17 cellular contexts compared by ENCODE assay signal in genomic region chr11:44842219-44842618, GRCh38.
DNase-seq lines count a peak whose midpoint lies in the region; FAIRE-seq and TF ChIP-seq lines count a peak whose summit lies in the region.
"Had no signal": no experiment of that assay in that cellular context is flagged by ENCODE, and none has a peak within 500 bp of the region (broad histone marks: within the 10 kb centered on the region; RNA-seq: fewer than 3 reads in every experiment).

No MANE protein-coding gene starts in this region.

- no peaks in the 10 kb centered on the region for H3K36me3 ChIP-seq in suprapubic skin
- no peaks in the 10 kb centered on the region for H3K36me3 ChIP-seq in uterus
- H3K36me3 ChIP-seq: spleen, upper lobe of right lung had no signal

- H3K9me3 ChIP-seq in suprapubic skin (no peaks in the 10 kb centered on the region), uterus (no peaks in the 10 kb centered on the region)
- H3K9me3 ChIP-seq: upper lobe of right lung had no signal

- CTCF ChIA-PET in AG04449 (lab: Yijun Ruan, JAX) = interaction anchor here (0.7 to 2.2 kb wide), 5 partner anchors 10 to 116 kb away, joined by 3 to 7 read pairs (median 3); partner anchors contain the start of gene TSPAN18

- 61% methylated on average over 5 of the region's 5 CpGs for whole genome bisulfite sequencing in suprapubic skin

- H3K27ac ChIP-seq in suprapubic skin (no peak overlapping the region), uterus (no peak overlapping the region)
- H3K27ac ChIP-seq: heart left ventricle, spleen, upper lobe of right lung, VCaP had no signal

- H3K27me3 ChIP-seq in suprapubic skin = no peaks in the 10 kb centered on the region
- no peaks in the 10 kb centered on the region for H3K27me3 ChIP-seq in uterus
- H3K27me3 ChIP-seq: heart left ventricle, spleen, upper lobe of right lung had no signal

- POLR2A ChIA-PET in AG04449 (lab: Yijun Ruan, JAX) = interaction anchor here (2.8 kb wide), 1 partner anchor 19 kb away, joined by 21 read pairs; no protein-coding TSS in a partner anchor

- no peak for TF ChIP-seq CTCF in AG04449 (IDR thresholded peaks at IDR 0.05; ENCODE audit: insufficient read depth, low read length, missing control alignments)
- no peak for TF ChIP-seq CTCF in D721Med (IDR thresholded peaks at IDR 0.05; ENCODE audit: insufficient read depth, missing control alignments)
- TF ChIP-seq CTCF in suprapubic skin (IDR thresholded peaks at IDR 0.05) = no peak
- no peak for TF ChIP-seq CTCF in uterus (IDR thresholded peaks at IDR 0.05)

- H3K4me3 ChIP-seq in AG04449 (ENCODE audit: low read depth, low read length) = no peak overlapping the region
- no peak overlapping the region for H3K4me3 ChIP-seq in suprapubic skin
- no peak overlapping the region for H3K4me3 ChIP-seq in uterus
- H3K4me3 ChIP-seq: heart left ventricle, spleen, upper lobe of right lung had no signal

- intact Hi-C loops in uterus (cut with DNase I; ENCODE audit: low total_unique reads) = no loop called here

- TF ChIP-seq POLR2A in suprapubic skin (IDR thresholded peaks at IDR 0.05) = no peak
- TF ChIP-seq POLR2A in uterus (IDR thresholded peaks at IDR 0.05) = no peak

- TF ChIP-seq EP300 in Ishikawa (IDR thresholded peaks at IDR 0.05; ENCODE audit: borderline replicate concordance) (no peak), suprapubic skin (IDR thresholded peaks at IDR 0.05) (no peak)

- no peaks in the 10 kb centered on the region for H3K4me1 ChIP-seq in suprapubic skin
- H3K4me1 ChIP-seq in uterus = peaks cover 0 to 5% of the 10 kb centered on the region in 2 donors
- H3K4me1 ChIP-seq: upper lobe of right lung had no signal

- no peak for TF ChIP-seq RAD21 in Ishikawa (IDR thresholded peaks at IDR 0.05; ENCODE audit: low read depth)

- FAIRE-seq in D721Med (lab: Jason Lieb, UNC) = no peak
- FAIRE-seq: GM19239 had no signal

- DNase-seq in AG04449 (ENCODE audit: low read depth, low spot score) = peak; percentile 89
- DNase-seq in cerebellum (ENCODE audit: low spot score) = peak; percentile 63
- peak; percentile 95 for DNase-seq in kidney tubule cell (ENCODE audit: low spot score)
- DNase-seq in D721Med (ENCODE audit: insufficient read length, low spot score) = no peak
- DNase-seq in NCI-H2227 (lab: John Stamatoyannopoulos, UW; ENCODE audit: unreplicated experiment) = no peak
- no peak for DNase-seq in suprapubic skin (ENCODE audit: low spot score in 2 of 2)
- DNase-seq in uterus = no peak
- DNase-seq: DND-41, heart left ventricle, NCI-H1105 treated with DMSO at 0.1 percent for 48 hours, NCI-H526 treated with DMSO at 0.1 percent for 48 hours, SHP77, spleen, upper lobe of right lung had no signal

TF ChIP-seq in Ishikawa, 13 proteins besides CTCF, POLR2A, EP300 and RAD21:
- TF ChIP-seq CEBPB (IDR thresholded peaks at IDR 0.05) (no peak), FOXM1 (IDR thresholded peaks at IDR 0.05; ENCODE audit: borderline replicate concordance, low read depth) (no peak), TEAD4 (IDR thresholded peaks at IDR 0.05) (peak; percentile 55; the same call in 1 of the 2 replicates)

Comparison
In these comparisons a context has a peak if more than half of its experiments do, and no peak if none do; other contexts are left out.
1. DNase-seq: peak in AG04449 (single experiment), cerebellum (single experiment) and kidney tubule cell (single experiment); none in D721Med (single experiment), NCI-H2227 (single experiment), suprapubic skin (0 of 2) and uterus (0 of 2).